Comparison of ENCODE assay signal across 11 cellular contexts in genomic region chr22:33896801-33897620, GRCh38. TPM values are rescaled to one million over a fixed set of nuclear protein-coding genes. Genes with fewer than 3 reads are reported as not detected.
DNase-seq lines count a peak whose midpoint lies in the region; ATAC-seq and TF ChIP-seq lines count a peak whose summit lies in the region.
"Had no signal": no experiment of that assay in that cellular context is flagged by ENCODE, and none has a peak within 500 bp of the region (broad histone marks: within the 10 kb centered on the region; RNA-seq: fewer than 3 reads in every experiment).

No MANE protein-coding gene starts in this region.

- H3K36me3 Mint-ChIP-seq in GM23338 (ENCODE audit: low read depth) = peaks cover 23% of the 10 kb centered on the region
- H3K36me3 Mint-ChIP-seq in activated T-helper 1 cell treated with anti-CD3 and anti-CD28 coated beads, Interleukin-12 subunit alpha, Interleukin-12 subunit beta, Interleukin-2, Interleukin-4 antibody, amounts not matched to agents 30 ng/mL and 10 ng/mL and 1 ng/mL, durations not matched to agents 14 hours and 24 hours and 36 hours (ENCODE audit: low read depth) = no peaks in the 10 kb centered on the region

- H3K27ac ChIP-seq in GM23338 (ENCODE audit: low read depth) (peak overlapping the region; percentile 97), iPS-20b (ENCODE audit: low read length) (peak overlapping the region; percentile 49)

- intact Hi-C loops in activated T-helper 1 cell treated with anti-CD3 and anti-CD28 coated beads, Interleukin-12 subunit alpha, Interleukin-12 subunit beta, Interleukin-2, Interleukin-4 antibody, amounts not matched to agents 30 ng/mL and 10 ng/mL and 1 ng/mL, durations not matched to agents 14 hours and 24 hours and 36 hours (cut with micrococcal nuclease) = no loop called here

- H3K4me3 ChIP-seq in GM12875 (ENCODE audit: low read depth, low read length) (peak overlapping the region; percentile 13), GM23338 (peak overlapping the region; percentile 30), iPS-20b (ENCODE audit: low read length) (peak overlapping the region; percentile 25; the same call in 1 of the 2 replicates)

- H3K27me3 Mint-ChIP-seq in GM23338 (ENCODE audit: insufficient read depth, low read depth, poor library complexity) = peaks cover 13% of the 10 kb centered on the region
- H3K27me3 Mint-ChIP-seq in activated T-helper 1 cell treated with anti-CD3 and anti-CD28 coated beads, Interleukin-12 subunit alpha, Interleukin-12 subunit beta, Interleukin-2, Interleukin-4 antibody, amounts not matched to agents 30 ng/mL and 10 ng/mL and 1 ng/mL, durations not matched to agents 14 hours and 24 hours and 36 hours (ENCODE audit: insufficient read depth) = no peaks in the 10 kb centered on the region

- peak; percentile 84 for DNase-seq in GM23338 (ENCODE audit: low spot score)
- peak; percentile 29 for DNase-seq in NCI-H226
- no peak for DNase-seq in GM19238 (ENCODE audit: insufficient read length, low spot score)
- no peak for DNase-seq in stimulated activated CD4-positive, alpha-beta T cell treated with anti-CD3 and anti-CD28 coated beads, Interleukin-4, amount 100 ng/mL, for 24 hours
- no peak for DNase-seq in activated T-helper 1 cell treated with anti-CD3 and anti-CD28 coated beads, Interleukin-12 subunit alpha, Interleukin-12 subunit beta, Interleukin-2, Interleukin-4 antibody, amounts not matched to agents 30 ng/mL and 10 ng/mL and 1 ng/mL, durations not matched to agents 14 hours and 24 hours and 36 hours (ENCODE audit: low spot score)
- no peak for DNase-seq in stimulated activated naive CD4-positive, alpha-beta T cell treated with Interleukin-2 at 50 U/mL for 16 hours (lab: John Stamatoyannopoulos, UW)
- DNase-seq: activated CD8-positive, alpha-beta memory T cell treated with anti-CD3 and anti-CD28 coated beads, Interleukin-2, amount 50 U/mL, for 48 hours; NCI-H446 had no signal

- peaks cover 85% of the 10 kb centered on the region for H3K79me2 ChIP-seq in GM23338 (replicated peaks; ENCODE audit: insufficient read depth)

- no peaks in the 10 kb centered on the region for H3K36me3 ChIP-seq in GM23338 (ENCODE audit: insufficient read depth)
- H3K36me3 ChIP-seq in iPS-20b (ENCODE audit: insufficient read depth, low read depth, low read length) = no peaks in the 10 kb centered on the region

- H3K9me3 ChIP-seq in iPS-20b (ENCODE audit: insufficient read depth, low read depth, low read length) = no peaks in the 10 kb centered on the region

- H3K4me1 ChIP-seq in GM23338 (ENCODE audit: insufficient read depth) = peaks cover 86% of the 10 kb centered on the region
- H3K4me1 ChIP-seq in iPS-20b (ENCODE audit: insufficient read depth, low read length) = peaks cover 62% of the 10 kb centered on the region; the same call in 1 of the 2 replicates

- H3K9me3 Mint-ChIP-seq in GM23338 = peaks cover 9% of the 10 kb centered on the region
- peaks cover 12% of the 10 kb centered on the region for H3K9me3 Mint-ChIP-seq in activated T-helper 1 cell treated with anti-CD3 and anti-CD28 coated beads, Interleukin-12 subunit alpha, Interleukin-12 subunit beta, Interleukin-2, Interleukin-4 antibody, amounts not matched to agents 30 ng/mL and 10 ng/mL and 1 ng/mL, durations not matched to agents 14 hours and 24 hours and 36 hours

- H3K9me2 ChIP-seq in GM23338 (ENCODE audit: insufficient read depth) = no peaks in the 10 kb centered on the region

- H3K4me1 Mint-ChIP-seq in GM23338 = peaks cover 97% of the 10 kb centered on the region
- H3K4me1 Mint-ChIP-seq in activated T-helper 1 cell treated with anti-CD3 and anti-CD28 coated beads, Interleukin-12 subunit alpha, Interleukin-12 subunit beta, Interleukin-2, Interleukin-4 antibody, amounts not matched to agents 30 ng/mL and 10 ng/mL and 1 ng/mL, durations not matched to agents 14 hours and 24 hours and 36 hours (ENCODE audit: low read depth) = no peaks in the 10 kb centered on the region

- H3K9ac ChIP-seq in iPS-20b (ENCODE audit: low read depth, low read length) = peak overlapping the region; percentile 64; the same call in 1 of the 2 replicates

- H3F3A ChIP-seq in GM23338 (replicated peaks; ENCODE audit: low read depth) = peaks cover 36% of the 10 kb centered on the region; the same call in 1 of the 2 replicates

- no peak overlapping the region for H2AFZ ChIP-seq in GM23338

- TF ChIP-seq CTCF in GM12875 (IDR thresholded peaks at IDR 0.05; ENCODE audit: borderline replicate concordance, insufficient read depth, low read depth, low read length) = no peak
- TF ChIP-seq CTCF in GM23338 (conservative IDR thresholded peaks at IDR 0.05; ENCODE audit: low read depth in 2 of 2) = no peak

- peaks cover 9% of the 10 kb centered on the region for H4K20me1 ChIP-seq in GM23338 (replicated peaks; ENCODE audit: insufficient read depth)

- peak overlapping the region; percentile 56 for H3K4me3 Mint-ChIP-seq in GM23338
- no peak overlapping the region for H3K4me3 Mint-ChIP-seq in activated T-helper 1 cell treated with anti-CD3 and anti-CD28 coated beads, Interleukin-12 subunit alpha, Interleukin-12 subunit beta, Interleukin-2, Interleukin-4 antibody, amounts not matched to agents 30 ng/mL and 10 ng/mL and 1 ng/mL, durations not matched to agents 14 hours and 24 hours and 36 hours

- H3K4me2 ChIP-seq in GM23338 = peak overlapping the region; percentile 66

- H3K27me3 ChIP-seq in GM23338 (ENCODE audit: insufficient read depth) (no peaks in the 10 kb centered on the region), iPS-20b (ENCODE audit: insufficient read depth, low read length) (no peaks in the 10 kb centered on the region)

- ATAC-seq in GM23338 = peak; percentile 85
- ATAC-seq: HepG2 had no signal

- H3K27ac Mint-ChIP-seq in GM23338 = peak overlapping the region; percentile 97
- no peak overlapping the region for H3K27ac Mint-ChIP-seq in activated T-helper 1 cell treated with anti-CD3 and anti-CD28 coated beads, Interleukin-12 subunit alpha, Interleukin-12 subunit beta, Interleukin-2, Interleukin-4 antibody, amounts not matched to agents 30 ng/mL and 10 ng/mL and 1 ng/mL, durations not matched to agents 14 hours and 24 hours and 36 hours

TF ChIP-seq in GM23338, 12 proteins besides CTCF, POLR2A, EP300 and RAD21 (continues in another document):
- TF ChIP-seq CREB1 (CRISPR knock-in tag; IDR thresholded peaks at IDR 0.05; ENCODE audit: low read depth) (no peak), EZH2phosphoT487 (IDR thresholded peaks at IDR 0.05; ENCODE audit: unreplicated experiment) (no peak), ETS1 (IDR thresholded peaks at IDR 0.05) (no peak), ZNF114 (CRISPR knock-in tag; IDR thresholded peaks at IDR 0.05) (peak; percentile 33; the same call in 1 of the 2 replicates), ZNF331 (CRISPR knock-in tag; IDR thresholded peaks at IDR 0.05; ENCODE audit: low read depth) (no peak), NANOG (IDR thresholded peaks at IDR 0.05; ENCODE audit: borderline replicate concordance) (peak; percentile 71; the same call in 1 of the 2 replicates)

RNA-seq across cellular contexts. Expression of gene LARGE1, which starts 23.3 kb away (rescaled TPM):
- 62.4 and 75.6 TPM in 2 replicates for total RNA-seq in GM23338 (2014; rRNA removed; shearing (Covaris generic))
- polyA plus RNA-seq in GM23338 (2016; fragmentation: Nextera tagmentation; extraction: Ambion mirVana) = 12.8 and 13.5 TPM in 2 replicates
- 0.05 and 0.10 TPM in 2 replicates for total RNA-seq in activated T-helper 1 cell treated with anti-CD3 and anti-CD28 coated beads, Interleukin-12 subunit alpha, Interleukin-12 subunit beta, Interleukin-2, Interleukin-4 antibody, amounts not matched to agents 30 ng/mL and 10 ng/mL and 1 ng/mL, durations not matched to agents 14 hours and 24 hours and 36 hours

Comparison
In these comparisons a context has a peak if more than half of its experiments do, and no peak if none do; other contexts are left out.
1. DNase-seq: peak in GM23338 (single experiment) and NCI-H226 (single experiment); none in GM19238 (single experiment), stimulated activated CD4-positive, alpha-beta T cell treated with anti-CD3 and anti-CD28 coated beads, Interleukin-4, amount 100 ng/mL, for 24 hours (single experiment), activated T-helper 1 cell treated with anti-CD3 and anti-CD28 coated beads, Interleukin-12 subunit alpha, Interleukin-12 subunit beta, Interleukin-2, Interleukin-4 antibody, amounts not matched to agents 30 ng/mL and 10 ng/mL and 1 ng/mL, durations not matched to agents 14 hours and 24 hours and 36 hours (single experiment) and stimulated activated naive CD4-positive, alpha-beta T cell treated with Interleukin-2 at 50 U/mL for 16 hours (single experiment).
2. RNA of gene LARGE1, which starts 23.3 kb away (total RNA-seq): 62.4 to 75.6 TPM in GM23338; 0.05 to 0.10 TPM in activated T-helper 1 cell treated with anti-CD3 and anti-CD28 coated beads, Interleukin-12 subunit alpha, Interleukin-12 subunit beta, Interleukin-2, Interleukin-4 antibody, amounts not matched to agents 30 ng/mL and 10 ng/mL and 1 ng/mL, durations not matched to agents 14 hours and 24 hours and 36 hours; every median in the first group is over 10 times any median in the second.
3. Peak in every context shown above with its lines, with median percentiles within 50 percentile points of each other: H3K4me3 ChIP-seq.